ENCODE assay signal across 20 cellular contexts in genomic region chr1:39220900-39221870, GRCh38. TPM values are rescaled to one million over a fixed set of nuclear protein-coding genes. Genes with fewer than 3 reads are reported as not detected.
DNase-seq lines count a peak whose midpoint lies in the region; ATAC-seq, FAIRE-seq and TF ChIP-seq lines count a peak whose summit lies in the region.
"Had no signal": no experiment of that assay in that cellular context is flagged by ENCODE, and none has a peak within 500 bp of the region (broad histone marks: within the 10 kb centered on the region; RNA-seq: fewer than 3 reads in every experiment).

No MANE protein-coding gene starts in this region.

- intact Hi-C loops in posterior cingulate gyrus (cut with DNase I), result no loop called here

- no peak for DNase-seq in CD4-positive, CD25-positive, alpha-beta regulatory T cell
- no peak for DNase-seq in H54 (ENCODE audit: insufficient read length, low spot score)
- DNase-seq in activated naive CD8-positive, alpha-beta T cell treated with anti-CD3 and anti-CD28 coated beads, Interleukin-2, amount 10 ng/mL, durations not matched to agents 7 days and 5 days, result no peak
- no peak for DNase-seq in left lobe of liver (ENCODE audit: low spot score)
- no peak for DNase-seq in NCI-H2196 (lab: John Stamatoyannopoulos, UW; ENCODE audit: unreplicated experiment)
- no peak for DNase-seq in posterior cingulate gyrus
- DNase-seq in endodermal cell, result no peak
- DNase-seq: activated naive CD4-positive, alpha-beta T cell treated with anti-CD3 and anti-CD28 coated beads, Interleukin-2, amount 50 U/mL, for 16 hours; AML-193; heart right ventricle; HFFc6; KG1; midbrain; NCI-H1048; NCI-H2171 treated with DMSO at 0.1 percent for 48 hours; nucleus accumbens; sigmoid colon; WERI-Rb-1 had no signal

- H3K27ac ChIP-seq in CD4-positive, CD25-positive, alpha-beta regulatory T cell (ENCODE audit: insufficient read depth, low read length, poor library complexity, severe bottlenecking), result no peak overlapping the region
- no peak overlapping the region for H3K27ac ChIP-seq in endodermal cell (ENCODE audit: low read depth, low read length)
- H3K27ac ChIP-seq: heart right ventricle, sigmoid colon, WERI-Rb-1 had no signal

- H3K9me3 Mint-ChIP-seq in CD4-positive, CD25-positive, alpha-beta regulatory T cell, result no peaks in the 10 kb centered on the region
- H3K9me3 Mint-ChIP-seq in activated naive CD8-positive, alpha-beta T cell treated with anti-CD3 and anti-CD28 coated beads, Interleukin-2, amount 10 ng/mL, durations not matched to agents 7 days and 5 days, result no peaks in the 10 kb centered on the region
- H3K9me3 Mint-ChIP-seq in endodermal cell, result no peaks in the 10 kb centered on the region
- H3K9me3 Mint-ChIP-seq: HFFc6 had no signal

- peaks cover 42 to 85% (median 65%) of the 10 kb centered on the region in 4 donors for H3K4me1 Mint-ChIP-seq in CD4-positive, CD25-positive, alpha-beta regulatory T cell
- peaks cover 43% of the 10 kb centered on the region for H3K4me1 Mint-ChIP-seq in activated naive CD8-positive, alpha-beta T cell treated with anti-CD3 and anti-CD28 coated beads, Interleukin-2, amount 10 ng/mL, durations not matched to agents 7 days and 5 days
- H3K4me1 Mint-ChIP-seq in endodermal cell, result peaks cover 11% of the 10 kb centered on the region

- peak overlapping the region; percentile 51 for H3K4me3 ChIP-seq in CD4-positive, CD25-positive, alpha-beta regulatory T cell (ENCODE audit: low read depth, low read length)
- H3K4me3 ChIP-seq in endodermal cell (ENCODE audit: low read length), result no peak overlapping the region
- H3K4me3 ChIP-seq: heart right ventricle, sigmoid colon had no signal

- no peak for TF ChIP-seq CTCF in endodermal cell (conservative IDR thresholded peaks at IDR 0.05)

- POLR2A ChIA-PET in activated naive CD8-positive, alpha-beta T cell treated with anti-CD3 and anti-CD28 coated beads, Interleukin-2, amount 10 ng/mL, durations not matched to agents 7 days and 5 days (lab: Charles Lee), result interaction anchor here (1.0 to 1.9 kb wide), 2 partner anchors 16 to 29 kb away, joined by 4 read pairs; no protein-coding TSS in a partner anchor

- WGBS in endodermal cell (ENCODE audit: insufficient coverage in 1 of 2, insufficient read length in 1 of 2), 2 experiments, result 82 to 83% methylated on average over 7 to 10 of the region's 10 CpGs

- no peak for ATAC-seq in CD4-positive, CD25-positive, alpha-beta regulatory T cell (ENCODE audit: low read depth in 2 of 2)
- no peak for ATAC-seq in activated naive CD8-positive, alpha-beta T cell treated with anti-CD3 and anti-CD28 coated beads, Interleukin-2, amount 10 ng/mL, durations not matched to agents 7 days and 5 days (ENCODE audit: low read depth)
- ATAC-seq in left lobe of liver, result peak; percentile 69
- ATAC-seq in GM21576 (IDR thresholded peaks at IDR 0.05; ENCODE audit: unreplicated experiment), result no peak
- ATAC-seq: heart right ventricle had no signal

- H3K4me3 Mint-ChIP-seq in CD4-positive, CD25-positive, alpha-beta regulatory T cell, result peak overlapping the region; percentile 12 to 75 (median 38)
- peak overlapping the region; percentile 3 for H3K4me3 Mint-ChIP-seq in activated naive CD8-positive, alpha-beta T cell treated with anti-CD3 and anti-CD28 coated beads, Interleukin-2, amount 10 ng/mL, durations not matched to agents 7 days and 5 days
- no peak overlapping the region for H3K4me3 Mint-ChIP-seq in endodermal cell
- H3K4me3 Mint-ChIP-seq: HFFc6 had no signal

- peak overlapping the region; percentile 39 to 84 (median 42) for H3K27ac Mint-ChIP-seq in CD4-positive, CD25-positive, alpha-beta regulatory T cell
- H3K27ac Mint-ChIP-seq in activated naive CD8-positive, alpha-beta T cell treated with anti-CD3 and anti-CD28 coated beads, Interleukin-2, amount 10 ng/mL, durations not matched to agents 7 days and 5 days, result peak overlapping the region; percentile 22
- no peak overlapping the region for H3K27ac Mint-ChIP-seq in endodermal cell
- H3K27ac Mint-ChIP-seq: HFFc6 had no signal

- H3K36me3 Mint-ChIP-seq in CD4-positive, CD25-positive, alpha-beta regulatory T cell, result peaks cover 42% of the 10 kb centered on the region
- peaks cover 52% of the 10 kb centered on the region for H3K36me3 Mint-ChIP-seq in activated naive CD8-positive, alpha-beta T cell treated with anti-CD3 and anti-CD28 coated beads, Interleukin-2, amount 10 ng/mL, durations not matched to agents 7 days and 5 days
- peaks cover 2% of the 10 kb centered on the region for H3K36me3 Mint-ChIP-seq in endodermal cell (ENCODE audit: low read depth)

- H3K9ac ChIP-seq in endodermal cell (ENCODE audit: extremely low read depth, low read length, poor library complexity, severe bottlenecking), result no peak overlapping the region

- H3K4me1 ChIP-seq in CD4-positive, CD25-positive, alpha-beta regulatory T cell (ENCODE audit: control insufficient read depth, insufficient read depth, low read length, poor library complexity, severe bottlenecking), result peaks cover 63% of the 10 kb centered on the region
- no peaks in the 10 kb centered on the region for H3K4me1 ChIP-seq in endodermal cell (ENCODE audit: control insufficient read depth, insufficient read depth, low read length)

- H3K36me3 ChIP-seq in CD4-positive, CD25-positive, alpha-beta regulatory T cell (ENCODE audit: control insufficient read depth, insufficient read depth, low read length), result peaks cover 21% of the 10 kb centered on the region
- no peaks in the 10 kb centered on the region for H3K36me3 ChIP-seq in endodermal cell (ENCODE audit: control insufficient read depth, insufficient read depth, low read length)
- H3K36me3 ChIP-seq: sigmoid colon had no signal

- no peak for TF ChIP-seq POLR2A in H54 (IDR thresholded peaks at IDR 0.05; ENCODE audit: low read depth, low read length)

- H3K27me3 ChIP-seq in CD4-positive, CD25-positive, alpha-beta regulatory T cell (ENCODE audit: control insufficient read depth, insufficient read depth, low read length), result no peaks in the 10 kb centered on the region
- no peaks in the 10 kb centered on the region for H3K27me3 ChIP-seq in endodermal cell (ENCODE audit: control insufficient read depth, insufficient read depth, low read length, poor library complexity, severe bottlenecking)
- H3K27me3 ChIP-seq: heart right ventricle, sigmoid colon had no signal

- FAIRE-seq in H54 (lab: Jason Lieb, UNC), result peak; percentile 11
- FAIRE-seq: RCC 7860 had no signal

- H3K9me3 ChIP-seq in CD4-positive, CD25-positive, alpha-beta regulatory T cell (ENCODE audit: control insufficient read depth in 2 of 2, low read length in 2 of 2), result no peaks in the 10 kb centered on the region
- H3K9me3 ChIP-seq in endodermal cell (ENCODE audit: control insufficient read depth, low read length), result no peaks in the 10 kb centered on the region
- H3K9me3 ChIP-seq: heart right ventricle, sigmoid colon had no signal

- no peaks in the 10 kb centered on the region for H3K27me3 Mint-ChIP-seq in CD4-positive, CD25-positive, alpha-beta regulatory T cell
- no peaks in the 10 kb centered on the region for H3K27me3 Mint-ChIP-seq in activated naive CD8-positive, alpha-beta T cell treated with anti-CD3 and anti-CD28 coated beads, Interleukin-2, amount 10 ng/mL, durations not matched to agents 7 days and 5 days
- H3K27me3 Mint-ChIP-seq in endodermal cell (ENCODE audit: insufficient read depth), result no peaks in the 10 kb centered on the region

RNA-seq across cellular contexts. Expression of gene MACF1, which starts 16.7 kb away (rescaled TPM):
- 431 TPM for total RNA-seq in CD4-positive, CD25-positive, alpha-beta regulatory T cell
- polyA plus RNA-seq in CD4-positive, CD25-positive, alpha-beta regulatory T cell, result 10 to 100 TPM; 21.8 to 26.9 (median 24.7) TPM
- total RNA-seq in activated naive CD8-positive, alpha-beta T cell treated with anti-CD3 and anti-CD28 coated beads, Interleukin-2, amount 10 ng/mL, durations not matched to agents 7 days and 5 days, result 100 to 1,000 TPM; 328 to 344 TPM
- total RNA-seq in left lobe of liver (89.9 TPM), endodermal cell (100 to 1,000 TPM; 214 to 251 TPM)
- 89.7 TPM for polyA plus RNA-seq in endodermal cell (2013, experiment 1 of 2)
- 102 TPM for polyA plus RNA-seq in endodermal cell (2013, experiment 2 of 2)
